23 cellular contexts compared by ENCODE assay signal in genomic region chr17:43403846-43404245, GRCh38. TPM values are rescaled to one million over a fixed set of nuclear protein-coding genes. Genes with fewer than 3 reads are reported as not detected.
DNase-seq lines count a peak whose midpoint lies in the region; ATAC-seq, FAIRE-seq and TF ChIP-seq lines count a peak whose summit lies in the region.
"Had no signal": no experiment of that assay in that cellular context is flagged by ENCODE, and none has a peak within 500 bp of the region (broad histone marks: within the 10 kb centered on the region; RNA-seq: fewer than 3 reads in every experiment).

No MANE protein-coding gene starts in this region.

- CTCF ChIA-PET in AG04450 (lab: Charles Lee), result interaction anchor here (1.1 to 14.5 kb wide), 2 partner anchors 10 to 81 kb away, joined by 6 to 395 read pairs; partner anchors contain the start of gene DHX8
- CTCF ChIA-PET in K562 (lab: Yijun Ruan, JAX; ENCODE audit: low intra/inter-chr PET ratio), result no interaction called here
- CTCF ChIA-PET in HepG2 (lab: Yijun Ruan, JAX; ENCODE audit: low intra/inter-chr PET ratio, low total read pairs), result no interaction called here

- peaks cover 8 to 9% of the 10 kb centered on the region in 2 experiments for H3K4me1 ChIP-seq in K562 (replicated peaks in 1 of 2; ENCODE audit: control insufficient read depth in 2 of 2, insufficient read depth in 2 of 2, low read length in 2 of 2)
- peaks cover 60% of the 10 kb centered on the region for H3K4me1 ChIP-seq in HepG2 (ENCODE audit: insufficient read depth, low read length)
- peaks cover 34% of the 10 kb centered on the region for H3K4me1 ChIP-seq in vagina

- TF ChIP-seq RAD21 in K562 (CRISPR knock-in tag; conservative IDR thresholded peaks at IDR 0.05 in 1 of 2, IDR thresholded peaks at IDR 0.05 in 1 of 2) (no peak), HepG2 (CRISPR knock-in tag; IDR thresholded peaks at IDR 0.05) (no peak)

- H3K9me3 ChIP-seq in AG04450 (ENCODE audit: control insufficient read depth, insufficient read depth, low read length), result no peaks in the 10 kb centered on the region; the same call in 1 of the 2 replicates
- H3K9me3 ChIP-seq in K562 (replicated peaks; ENCODE audit: control insufficient read depth, insufficient read depth, low read depth, low read length), result no peaks in the 10 kb centered on the region
- H3K9me3 ChIP-seq in HepG2 (ENCODE audit: low read length), result no peaks in the 10 kb centered on the region
- H3K9me3 ChIP-seq in vagina, result no peaks in the 10 kb centered on the region
- H3K9me3 ChIP-seq: gastrocnemius medialis, MG63, psoas muscle, suprapubic skin had no signal

- DNase-seq in AG04450 (ENCODE audit: low read depth, low spot score) (no peak), NCI-H524 treated with DMSO at 0.1 percent for 48 hours (lab: John Stamatoyannopoulos, UW) (peak; percentile 40), K562 (ENCODE audit: extremely low read depth in 1 of 4, low spot score in 3 of 4) (peak; percentile 29 to 77 (median 52)), HepG2 (ENCODE audit: low spot score) (no peak), vagina (ENCODE audit: extremely low spot score in 2 of 2) (no peak), NCI-H2171 treated with DMSO at 0.1 percent for 48 hours (lab: John Stamatoyannopoulos, UW) (no peak)
- no peak for DNase-seq in activated CD4-positive, alpha-beta T cell treated with anti-CD3 and anti-CD28 coated beads, Interleukin-2, amount 50 U/mL, for 4 hours
- DNase-seq: activated CD4-positive, CD25-positive, alpha-beta regulatory T cell; activated naive CD8-positive, alpha-beta T cell treated with anti-CD3 and anti-CD28 coated beads, Interleukin-2, amount 10 ng/mL, durations not matched to agents 7 days and 5 days; dermis blood vessel endothelial cell; DMS153; gastrocnemius medialis; GF-D8; left colon; MG63; NCI-H1694; NCI-H2227 treated with DMSO at 0.1 percent for 48 hours; psoas muscle had no signal

- in situ Hi-C loops in K562 (cut with MboI) (no loop called here), HepG2 (cut with HindIII; ENCODE audit: extremely low pct_ligation_motif_present, low pct_unique_long_range_greater_than_20kb) (no loop called here)

- TF ChIP-seq CTCF in AG04450 (IDR thresholded peaks at IDR 0.05; ENCODE audit: low read depth, low read length), result no peak
- no peak for TF ChIP-seq CTCF in K562 (IDR thresholded peaks at IDR 0.05 in 2 of 3, conservative IDR thresholded peaks at IDR 0.05 in 1 of 3; ENCODE audit: insufficient read depth in 2 of 3, low read depth in 1 of 3, low read length in 3 of 3)
- TF ChIP-seq CTCF in HepG2 (CRISPR knock-in tag; IDR thresholded peaks at IDR 0.05), result no peak
- no peak for TF ChIP-seq CTCF in vagina (IDR thresholded peaks at IDR 0.05)

- H3K9me1 ChIP-seq in K562 (ENCODE audit: control insufficient read depth, insufficient read depth, low read length), result no peaks in the 10 kb centered on the region

- POLR2A ChIA-PET in AG04450 (lab: Yijun Ruan, JAX) (interaction anchor here (1.0 to 1.1 kb wide), 2 partner anchors 14 to 36 kb away, joined by 4 read pairs; no protein-coding TSS in a partner anchor), K562 (lab: Yijun Ruan, JAX) (interaction anchor here (0.6 to 2.4 kb wide), 8 partner anchors 9 to 968 kb away, joined by 3 to 9 read pairs (median 4); partner anchors contain the start of gene DHX8), HepG2 (lab: Yijun Ruan, JAX) (interaction anchor here (1.0 to 13.3 kb wide), 6 partner anchors 16 to 77 kb away, joined by 4 to 485 read pairs (median 6); partner anchors contain the start of gene DHX8)

- no TSS peak for BruUV-seq in K562 (replicated peaks; lab: Mats Ljungman, UMichigan)
- BruUV-seq in HepG2 (replicated peaks; lab: Mats Ljungman, UMichigan), result no TSS peak

- TF ChIP-seq EP300 in K562 (IDR thresholded peaks at IDR 0.05; ENCODE audit: low read length), result peak; percentile 86
- TF ChIP-seq EP300 in HepG2 (IDR thresholded peaks at IDR 0.05; ENCODE audit: low read depth in 2 of 2, low read length in 2 of 2), result no peak
- no peak for TF ChIP-seq EP300 in HepG2 (CRISPR knock-in tag; IDR thresholded peaks at IDR 0.05; ENCODE audit: borderline replicate concordance)

- no peak overlapping the region for H2AFZ ChIP-seq in K562 (ENCODE audit: low read depth, low read length)
- no peak overlapping the region for H2AFZ ChIP-seq in HepG2 (ENCODE audit: low read length)

- intact Hi-C loops in K562 (cut with micrococcal nuclease) (no loop called here), HepG2 (cut with micrococcal nuclease; ENCODE audit: unreplicated experiment) (no loop called here), vagina (cut with DNase I) (loop anchor here (10.0 kb wide), 1 partner anchor 61 kb away; no protein-coding TSS in a partner anchor)

- H3K4me2 ChIP-seq in K562 (ENCODE audit: insufficient read depth, low read length), result no peak overlapping the region
- H3K4me2 ChIP-seq in HepG2 (ENCODE audit: low read depth, low read length), result no peak overlapping the region

- H3K27ac ChIP-seq in AG04450 (ENCODE audit: low read depth, low read length), result peak overlapping the region; percentile 31
- H3K27ac ChIP-seq in K562 (ENCODE audit: extremely low read depth, low read depth, low read length), result no peak overlapping the region
- no peak overlapping the region for H3K27ac ChIP-seq in HepG2 (ENCODE audit: extremely low read length, insufficient read depth, low read length)
- no peak overlapping the region for H3K27ac ChIP-seq in vagina
- H3K27ac ChIP-seq: gastrocnemius medialis, psoas muscle, suprapubic skin had no signal

- FAIRE-seq in K562 (lab: Jason Lieb, UNC) (peak; percentile 89), HepG2 (lab: Jason Lieb, UNC) (no peak)
- FAIRE-seq: bronchial epithelial cell, GM12878 had no signal

- no peak for TF ChIP-seq POLR2A in K562 (conservative IDR thresholded peaks at IDR 0.05)
- no peak for TF ChIP-seq POLR2A in HepG2 (IDR thresholded peaks at IDR 0.05; ENCODE audit: insufficient read depth in 1 of 2, low read depth in 2 of 2, low read length in 2 of 2)
- no peak for TF ChIP-seq POLR2A in vagina (IDR thresholded peaks at IDR 0.05)

- no peaks in the 10 kb centered on the region for H3K27me3 ChIP-seq in AG04450 (ENCODE audit: control insufficient read depth, insufficient read depth, low read length)
- peaks cover 4 to 12% of the 10 kb centered on the region in 2 experiments; a peak in 2 of 5 replicates for H3K27me3 ChIP-seq in K562 (ENCODE audit: control insufficient read depth in 2 of 2, insufficient read depth in 2 of 2, low read length in 2 of 2)
- no peaks in the 10 kb centered on the region; a peak in 1 of 5 replicates for H3K27me3 ChIP-seq in HepG2 (ENCODE audit: control insufficient read depth in 1 of 2, insufficient read depth in 2 of 2, low read length in 2 of 2)
- H3K27me3 ChIP-seq in vagina, result no peaks in the 10 kb centered on the region
- H3K27me3 ChIP-seq: gastrocnemius medialis, MG63, suprapubic skin had no signal

- H3K79me2 ChIP-seq in K562 (ENCODE audit: control insufficient read depth, insufficient read depth, low read length) (no peaks in the 10 kb centered on the region), HepG2 (ENCODE audit: insufficient read depth, low read length) (peaks cover 28% of the 10 kb centered on the region)

- H3K9ac ChIP-seq in K562 (ENCODE audit: insufficient read depth in 1 of 2, low read depth in 2 of 2, low read length in 2 of 2) (no peak overlapping the region), HepG2 (ENCODE audit: insufficient read depth, low read depth, low read length) (no peak overlapping the region)

- H4K20me1 ChIP-seq in K562 (replicated peaks; ENCODE audit: control insufficient read depth, insufficient read depth, low read length) (peaks cover 5% of the 10 kb centered on the region), HepG2 (ENCODE audit: insufficient read depth, low read length) (peaks cover 14% of the 10 kb centered on the region; the same call in 1 of the 2 replicates)

- H3K4me3 ChIP-seq in AG04450 (ENCODE audit: low read depth, low read length), result no peak overlapping the region
- H3K4me3 ChIP-seq in K562, result no peak overlapping the region
- no peak overlapping the region for H3K4me3 ChIP-seq in HepG2 (replicated peaks in 1 of 3; ENCODE audit: insufficient read depth in 1 of 3, low read depth in 2 of 3, low read length in 3 of 3)
- no peak overlapping the region for H3K4me3 ChIP-seq in vagina
- H3K4me3 ChIP-seq: gastrocnemius medialis, GM12878, MG63, psoas muscle, suprapubic skin had no signal

- ATAC-seq in K562, result peak; percentile 85
- ATAC-seq in HepG2, result no peak
- no peak for ATAC-seq in GM18861 (IDR thresholded peaks at IDR 0.05; ENCODE audit: unreplicated experiment)
- ATAC-seq: activated T-helper 17 cell treated with anti-CD3 and anti-CD28 coated beads, Interleukin-2, amount 50 U/mL, for 72 hours; gastrocnemius medialis; GM12878; left colon; psoas muscle had no signal

- WGBS in K562 (ENCODE audit: insufficient coverage, low coverage, missing lambda C conversion rate), result 5% methylated on average over 4 of the region's 5 CpGs
- WGBS in HepG2 (ENCODE audit: low lambda C conversion rate), result 93% methylated on average over 3 of the region's 5 CpGs

- H3K36me3 ChIP-seq in K562 (ENCODE audit: control insufficient read depth, insufficient read depth, low read length), result no peaks in the 10 kb centered on the region
- H3K36me3 ChIP-seq in HepG2 (replicated peaks in 1 of 2; ENCODE audit: control insufficient read depth in 1 of 2, insufficient read depth in 2 of 2, low read length in 2 of 2), result peaks cover 0 to 2% of the 10 kb centered on the region in 2 experiments; a peak in 2 of 5 replicates
- no peaks in the 10 kb centered on the region for H3K36me3 ChIP-seq in vagina
- H3K36me3 ChIP-seq: gastrocnemius medialis, suprapubic skin had no signal

RNA-seq across cellular contexts. Expression of gene ARL4D, which starts 5.1 kb away (rescaled TPM):
- polyA plus RNA-seq in AG04450 (2011; rRNA removed) (15.0 and 16.5 TPM in 2 replicates), K562 (2011; rRNA removed) (0.21 and 0.31 TPM in 2 replicates), K562 (2014; fragmentation: Illumina TruSeq; extraction: Trizol) (0.34 and 0.43 TPM in 2 replicates), K562 (2014; fragmentation: Nextera tagmentation; extraction: Ambion mirVana) (under 1 TPM in 1 of 2 experiments, not detected in 1; 0.07 TPM), K562 (2014; rRNA removed) (0.21 and 0.62 TPM in 2 replicates), HepG2 (2011; rRNA removed) (25.9 and 40.6 TPM in 2 replicates)
- polyA minus RNA-seq in AG04450 (2011; rRNA and poly(A)+ RNA removed), result 14.9 and 15.4 TPM in 2 replicates
- total RNA-seq in K562 (2011; cell fraction: chromatin; rRNA removed; ENCODE audit: low replicate concordance), result 0.26 and 0.72 TPM in 2 replicates
- 0.50 and 0.92 TPM in 2 replicates for total RNA-seq in K562 (2011; cell fraction: nucleolus; rRNA removed)
- total RNA-seq in K562 (2011; cell fraction: nucleoplasm; rRNA removed), result 0.38 and 0.73 TPM in 2 replicates
- total RNA-seq in K562 (2014; rRNA removed) (0.41 and 0.61 TPM in 2 replicates), K562 (2014; rRNA removed; fragmentation: Illumina TruSeq; extraction: Trizol) (0.16 and 0.18 TPM in 2 replicates), K562 (2015; rRNA removed; fragmentation: Illumina TruSeq; extraction: Trizol) (0.43 and 0.49 TPM in 2 replicates), K562 (2021) (0.47 and 0.53 TPM in 2 replicates), HepG2 (2016; rRNA removed; fragmentation: Illumina TruSeq; extraction: Trizol) (9.0 and 9.5 TPM in 2 replicates), vagina (35.6 TPM)
- polyA plus RNA-seq in K562 (2011; cell fraction: cytosol; rRNA removed), result 0.40 and 0.41 TPM in 2 replicates
- 0.20 and 0.31 TPM in 2 replicates for polyA plus RNA-seq in K562 (2011; cell fraction: nucleus; rRNA removed)
- 0.64 and 1.6 TPM in 2 replicates for polyA plus RNA-seq in K562 (2012)
- 0.12 and 0.32 TPM in 2 replicates for polyA minus RNA-seq in K562 (2011; rRNA and poly(A)+ RNA removed)
- polyA minus RNA-seq in K562 (2011; cell fraction: cytosol; rRNA and poly(A)+ RNA removed), result not detected in 2 replicates
- polyA minus RNA-seq in K562 (2011; cell fraction: nucleus; rRNA and poly(A)+ RNA removed), result 0.33 and 0.40 TPM in 2 replicates
- 4.8 and 5.0 TPM in 2 replicates for total RNA-seq in HepG2 (2016; cell fraction: cytosol; rRNA removed; fragmentation: Illumina TruSeq; extraction: Trizol; ENCODE audit: low read depth)
- 8.2 and 10.0 TPM in 2 replicates for total RNA-seq in HepG2 (2016; cell fraction: insoluble cytoplasmic fraction; rRNA removed; fragmentation: Illumina TruSeq; extraction: Trizol)
- 6.9 and 7.7 TPM in 2 replicates for total RNA-seq in HepG2 (2016; cell fraction: membrane; rRNA removed; fragmentation: Illumina TruSeq; extraction: Trizol)
- total RNA-seq in HepG2 (2016; cell fraction: nucleus; rRNA removed; fragmentation: Illumina TruSeq; extraction: Trizol), result 5.3 and 7.3 TPM in 2 replicates
- 42.8 and 43.2 TPM in 2 replicates for polyA plus RNA-seq in HepG2 (2011; cell fraction: cytosol; rRNA removed)
- 20.5 and 34.1 TPM in 2 replicates for polyA plus RNA-seq in HepG2 (2011; cell fraction: nucleus; rRNA removed)
- 31.5 and 47.6 TPM in 2 replicates for polyA plus RNA-seq in HepG2 (2012)
- 2.0 and 2.2 TPM in 2 replicates for polyA plus RNA-seq in HepG2 (2016; cell fraction: cytosol; fragmentation: Illumina TruSeq; extraction: Trizol; ENCODE audit: low read depth)
- polyA plus RNA-seq in HepG2 (2016; cell fraction: insoluble cytoplasmic fraction; fragmentation: Illumina TruSeq; extraction: Trizol; ENCODE audit: low read depth), result 11.6 and 13.8 TPM in 2 replicates
- 3.2 TPM in 2 replicates for polyA plus RNA-seq in HepG2 (2016; cell fraction: membrane; fragmentation: Illumina TruSeq; extraction: Trizol; ENCODE audit: low read depth)
- polyA plus RNA-seq in HepG2 (2016; cell fraction: nucleus; fragmentation: Illumina TruSeq; extraction: Trizol; ENCODE audit: insufficient read depth, low read depth), result 12.2 and 15.4 TPM in 2 replicates
- 18.8 and 37.1 TPM in 2 replicates for polyA minus RNA-seq in HepG2 (2011; rRNA and poly(A)+ RNA removed; ENCODE audit: low replicate concordance)
- 15.0 and 19.8 TPM in 2 replicates for polyA minus RNA-seq in HepG2 (2011; cell fraction: cytosol; rRNA and poly(A)+ RNA removed)
- polyA minus RNA-seq in HepG2 (2011; cell fraction: nucleus; rRNA and poly(A)+ RNA removed), result 8.9 and 13.3 TPM in 2 replicates

Comparison
In these comparisons a context has a peak if more than half of its experiments do, and no peak if none do; other contexts are left out.
1. DNase-seq: peak in NCI-H524 treated with DMSO at 0.1 percent for 48 hours (single experiment) and K562 (4 of 4); none in AG04450 (single experiment), HepG2 (single experiment), vagina (0 of 2), NCI-H2171 treated with DMSO at 0.1 percent for 48 hours (single experiment) and activated CD4-positive, alpha-beta T cell treated with anti-CD3 and anti-CD28 coated beads, Interleukin-2, amount 50 U/mL, for 4 hours (0 of 2).